ENCODE assay signal across 12 cellular contexts in the genomic region with DNA sequence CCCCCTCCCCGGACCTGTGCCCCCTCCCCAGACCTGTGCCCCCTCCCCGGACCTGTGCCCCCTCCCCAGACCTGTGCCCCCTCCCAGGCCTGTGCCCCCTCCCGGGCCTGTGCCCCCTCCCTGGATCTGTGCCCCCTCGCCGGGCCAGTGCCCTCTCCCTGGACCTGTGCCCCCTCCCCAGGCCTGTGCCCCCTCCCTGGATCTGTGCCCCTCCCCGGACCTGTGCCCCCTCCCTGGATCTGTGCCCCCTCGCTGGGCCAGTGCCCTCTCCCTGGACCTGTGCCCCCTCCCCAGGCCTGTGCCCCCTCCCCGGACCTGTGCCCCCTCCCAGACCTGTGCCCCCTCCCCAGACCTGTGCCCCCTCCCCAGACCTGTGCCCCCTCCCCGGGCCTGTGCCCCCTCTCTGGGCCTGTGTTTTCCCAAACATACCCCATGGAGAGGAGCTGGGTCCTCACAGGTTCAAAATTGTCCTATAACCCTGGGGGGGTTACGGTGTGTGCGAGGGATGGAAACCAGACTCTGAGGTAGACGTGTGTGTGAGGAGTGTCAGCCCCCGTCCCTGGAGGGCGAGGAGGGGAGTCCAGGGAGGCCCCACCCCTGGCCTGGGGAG.
"Had no signal": no experiment of that assay in that cellular context is flagged by ENCODE, and none has a peak within 500 bp of the region (broad histone marks: within the 10 kb centered on the region; RNA-seq: fewer than 3 reads in every experiment).

No MANE protein-coding gene starts in this region.

- H3K27ac Mint-ChIP-seq: activated naive CD4-positive, alpha-beta T cell treated with anti-CD3 and anti-CD28 coated beads, Interleukin-2, amount 50 U/mL, for 24 hours; nephron progenitor cell; stimulated activated naive B cell treated with anti-CD40 and anti-IgM and Interleukin-4, amounts not matched to agents 10 μg/mL and 1 μg/mL and 100 μg/mL, for 72 hours had no signal

- H3K9me3 Mint-ChIP-seq: activated naive CD4-positive, alpha-beta T cell treated with anti-CD3 and anti-CD28 coated beads, Interleukin-2, amount 50 U/mL, for 24 hours; mesothelial cell of epicardium; nephron progenitor cell; stimulated activated naive B cell treated with anti-CD40 and anti-IgM and Interleukin-4, amounts not matched to agents 10 μg/mL and 1 μg/mL and 100 μg/mL, for 72 hours had no signal

- H3K36me3 Mint-ChIP-seq: activated naive CD4-positive, alpha-beta T cell treated with anti-CD3 and anti-CD28 coated beads, Interleukin-2, amount 50 U/mL, for 24 hours; mesothelial cell of epicardium; stimulated activated naive B cell treated with anti-CD40 and anti-IgM and Interleukin-4, amounts not matched to agents 10 μg/mL and 1 μg/mL and 100 μg/mL, for 72 hours had no signal

- H3K27me3 ChIP-seq: heart right ventricle had no signal

- H3K36me3 ChIP-seq: esophagus squamous epithelium, heart right ventricle, thoracic aorta had no signal

- H3K4me3 Mint-ChIP-seq: activated naive CD4-positive, alpha-beta T cell treated with anti-CD3 and anti-CD28 coated beads, Interleukin-2, amount 50 U/mL, for 24 hours; mesothelial cell of epicardium; nephron progenitor cell; stimulated activated naive B cell treated with anti-CD40 and anti-IgM and Interleukin-4, amounts not matched to agents 10 μg/mL and 1 μg/mL and 100 μg/mL, for 72 hours had no signal

- H3K27me3 Mint-ChIP-seq: activated naive CD4-positive, alpha-beta T cell treated with anti-CD3 and anti-CD28 coated beads, Interleukin-2, amount 50 U/mL, for 24 hours had no signal

- H3K9me3 ChIP-seq: esophagus squamous epithelium, heart right ventricle, thoracic aorta had no signal

- H3K4me3 ChIP-seq: esophagus squamous epithelium, heart right ventricle, thoracic aorta had no signal

- H3K27ac ChIP-seq: esophagus squamous epithelium, heart right ventricle, thoracic aorta had no signal

- H3K4me1 Mint-ChIP-seq: activated naive CD4-positive, alpha-beta T cell treated with anti-CD3 and anti-CD28 coated beads, Interleukin-2, amount 50 U/mL, for 24 hours; stimulated activated naive B cell treated with anti-CD40 and anti-IgM and Interleukin-4, amounts not matched to agents 10 μg/mL and 1 μg/mL and 100 μg/mL, for 72 hours had no signal

- ATAC-seq: activated CD4-positive, CD25-positive, alpha-beta regulatory T cell treated with anti-CD3 and anti-CD28 coated beads, Interleukin-2, amount 50 U/mL, for 24 hours; stimulated activated naive B cell treated with anti-CD40 and anti-IgM and Interleukin-4, amounts not matched to agents 10 μg/mL and 1 μg/mL and 100 μg/mL, for 72 hours had no signal

- DNase-seq: activated gamma-delta T cell; dermis blood vessel endothelial cell; effector memory CD4-positive, alpha-beta T cell; esophagus squamous epithelium; kidney glomerular epithelial cell; nephron progenitor cell; stimulated activated naive B cell treated with anti-CD40 and anti-IgM and Interleukin-4, amounts not matched to agents 10 μg/mL and 1 μg/mL and 100 μg/mL, for 72 hours had no signal
